In the genomic region with DNA sequence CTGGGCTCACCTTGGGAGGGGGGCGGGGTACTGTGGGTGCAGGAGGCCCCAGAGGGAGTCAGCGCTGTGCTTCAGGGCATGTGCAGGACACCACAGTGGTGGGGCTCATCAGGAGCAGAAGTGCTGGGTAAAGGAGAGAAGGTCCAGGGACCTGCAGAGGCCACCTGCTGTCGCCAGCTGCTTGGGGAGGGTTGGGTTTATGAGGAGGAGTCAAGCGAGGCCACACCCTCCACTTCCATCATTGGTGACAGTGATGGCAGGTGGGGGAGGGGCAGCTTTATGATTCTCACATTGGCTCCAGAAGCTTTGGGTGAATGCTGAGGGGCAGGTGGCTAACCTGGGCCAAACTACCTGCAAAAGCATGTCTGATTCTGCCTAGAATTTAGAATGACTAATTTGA, we compare ENCODE assay signal across 18 cellular contexts.
DNase-seq lines count a peak whose midpoint lies in the region; TF ChIP-seq lines count a peak whose summit lies in the region.
"Had no signal": no experiment of that assay in that cellular context is flagged by ENCODE, and none has a peak within 500 bp of the region (broad histone marks: within the 10 kb centered on the region; RNA-seq: fewer than 3 reads in every experiment).

No MANE protein-coding gene starts in this region.

- no peaks in the 10 kb centered on the region for H3K36me3 ChIP-seq in colonic mucosa
- H3K36me3 ChIP-seq in mucosa of rectum (ENCODE audit: control insufficient read depth in 2 of 2, insufficient read depth in 2 of 2, low read length in 2 of 2) = no peaks in the 10 kb centered on the region
- H3K36me3 ChIP-seq in effector memory CD4-positive, alpha-beta T cell (ENCODE audit: control insufficient read depth, insufficient read depth, low read length) = no peaks in the 10 kb centered on the region
- H3K36me3 ChIP-seq: BLaER1 had no signal

- H3K27ac ChIP-seq in colonic mucosa (peak overlapping the region; percentile 60), mucosa of rectum (ENCODE audit: low read depth in 2 of 2, low read length in 2 of 2) (peak overlapping the region; percentile 71 to 72), coronary artery (no peak overlapping the region)
- no peak overlapping the region for H3K27ac ChIP-seq in effector memory CD4-positive, alpha-beta T cell (ENCODE audit: insufficient read depth, low read length, poor library complexity, severe bottlenecking)
- H3K27ac ChIP-seq: 22Rv1, A549, BLaER1, GM23248, HL-60 had no signal

- TF ChIP-seq CTCF in colonic mucosa (IDR thresholded peaks at IDR 0.05) (no peak), coronary artery (IDR thresholded peaks at IDR 0.05) (no peak)

- H3K27me3 ChIP-seq in colonic mucosa (no peaks in the 10 kb centered on the region), mucosa of rectum (ENCODE audit: control insufficient read depth in 2 of 2, insufficient read depth in 2 of 2, low read length in 2 of 2) (no peaks in the 10 kb centered on the region)
- H3K27me3 ChIP-seq in effector memory CD4-positive, alpha-beta T cell (replicated peaks; ENCODE audit: control insufficient read depth, insufficient read depth, low read length, poor library complexity, severe bottlenecking) = no peaks in the 10 kb centered on the region
- H3K27me3 ChIP-seq: BLaER1 had no signal

- DNase-seq in DMS 273 (lab: John Stamatoyannopoulos, UW; ENCODE audit: unreplicated experiment) (peak; percentile 5), DMS 273 treated with DMSO at 0.1 percent for 48 hours (lab: John Stamatoyannopoulos, UW) (no peak), NCI-H69 (lab: John Stamatoyannopoulos, UW) (peak; percentile 39), colonic mucosa (peak; percentile 45), SHP77 treated with DMSO at 0.1 percent for 48 hours (lab: John Stamatoyannopoulos, UW) (no peak), coronary artery (ENCODE audit: low spot score) (no peak)
- DNase-seq in effector memory CD4-positive, alpha-beta T cell = no peak
- DNase-seq: CD4-positive, alpha-beta memory T cell; DMS79; GDM1; GM23248; HFFc6; IMR-90 had no signal

- intact Hi-C loops in colonic mucosa (cut with DNase I) = no loop called here

- no peaks in the 10 kb centered on the region for H3K4me1 ChIP-seq in colonic mucosa
- peaks cover 17 to 34% of the 10 kb centered on the region in 2 donors for H3K4me1 ChIP-seq in mucosa of rectum (ENCODE audit: control insufficient read depth in 2 of 2, insufficient read depth in 2 of 2, low read length in 2 of 2)
- H3K4me1 ChIP-seq in effector memory CD4-positive, alpha-beta T cell (ENCODE audit: control insufficient read depth, insufficient read depth, low read length, poor library complexity, severe bottlenecking) = no peaks in the 10 kb centered on the region
- H3K4me1 ChIP-seq: A549, BLaER1 had no signal

- H3K9ac ChIP-seq in colonic mucosa (ENCODE audit: low read depth in 2 of 2, low read length in 2 of 2) (no peak overlapping the region), mucosa of rectum (ENCODE audit: low read depth in 1 of 2, low read length in 2 of 2) (no peak overlapping the region)
- H3K9ac ChIP-seq: BLaER1, GM23248 had no signal

- H3K9me3 ChIP-seq in colonic mucosa (no peaks in the 10 kb centered on the region), mucosa of rectum (ENCODE audit: control insufficient read depth in 2 of 2, low read length in 2 of 2) (no peaks in the 10 kb centered on the region)
- no peaks in the 10 kb centered on the region for H3K9me3 ChIP-seq in effector memory CD4-positive, alpha-beta T cell (ENCODE audit: control insufficient read depth, low read length)
- H3K9me3 ChIP-seq: A549, BLaER1 had no signal

- H3K4me3 ChIP-seq in colonic mucosa (no peak overlapping the region), mucosa of rectum (ENCODE audit: low read length in 2 of 2) (no peak overlapping the region), coronary artery (no peak overlapping the region)
- H3K4me3 ChIP-seq in effector memory CD4-positive, alpha-beta T cell (ENCODE audit: insufficient read depth, low read depth, low read length, poor library complexity, severe bottlenecking) = no peak overlapping the region
- H3K4me3 ChIP-seq: A549, BLaER1, GM23248 had no signal

Comparison
In these comparisons a context has a peak if more than half of its experiments do, and no peak if none do; other contexts are left out.
1. DNase-seq: peak in DMS 273 (single experiment), NCI-H69 (single experiment) and colonic mucosa (single experiment); none in DMS 273 treated with DMSO at 0.1 percent for 48 hours (single experiment), effector memory CD4-positive, alpha-beta T cell (0 of 3), SHP77 treated with DMSO at 0.1 percent for 48 hours (single experiment) and coronary artery (single experiment).
2. H3K27ac ChIP-seq: peak in colonic mucosa (single experiment) and mucosa of rectum (2 of 2); none in effector memory CD4-positive, alpha-beta T cell (single experiment) and coronary artery (0 of 2).